In genomic region chr5:9375756-9376155, GRCh38 we compare ENCODE assay signal across 26 cellular contexts.
"Had no signal": no experiment of that assay in that cellular context is flagged by ENCODE, and none has a peak within 500 bp of the region (broad histone marks: within the 10 kb centered on the region; RNA-seq: fewer than 3 reads in every experiment).

No MANE protein-coding gene starts in this region.

- H3K4me1 Mint-ChIP-seq: immature natural killer cell; naive B cell; stimulated activated naive B cell treated with anti-CD40 and anti-IgM and Interleukin-4, amounts not matched to agents 10 μg/mL and 1 μg/mL and 100 μg/mL, for 72 hours had no signal

- H3K9me3 ChIP-seq: left lung, lower lobe of right lung, right atrium auricular region, right lobe of liver, stomach, testis, thyroid gland, transverse colon, upper lobe of right lung had no signal

- H3K27ac ChIP-seq: left lung, lower lobe of right lung, parathyroid adenoma, right atrium auricular region, right lobe of liver, stomach, testis, thyroid gland, transverse colon, upper lobe of right lung had no signal

- H3K36me3 ChIP-seq: left lung, lower lobe of right lung, right atrium auricular region, right lobe of liver, stomach, thyroid gland, upper lobe of right lung had no signal

- DNase-seq: hypothalamus; immature natural killer cell; kidney; left colon; left lung; lower lobe of right lung; mammary epithelial cell; mesenchymal stem cell; naive B cell; nucleus accumbens; right lobe of liver; stimulated activated CD4-positive, alpha-beta T cell treated with anti-CD3 and anti-CD28 coated beads, Interleukin-1b, Interleukin-23, amount 100 ng/mL, for 48 hours; stimulated activated CD4-positive, alpha-beta T cell treated with anti-CD3 and anti-CD28 coated beads, Interleukin-2, amount 100 ng/mL, for 48 hours; stimulated activated CD4-positive, alpha-beta T cell treated with anti-CD3 and anti-CD28 coated beads, Interleukin-4, amount 100 ng/mL, for 4 hours; stimulated activated naive B cell treated with anti-CD40 and anti-IgM and Interleukin-4, amounts not matched to agents 10 μg/mL and 1 μg/mL and 100 μg/mL, for 72 hours; stimulated activated naive CD8-positive, alpha-beta T cell treated with anti-CD3 and anti-CD28 coated beads, Interleukin-15, Interleukin-2, amounts not matched to agents 100 U/mL and 50 U/mL, for 24 hours; stomach; testis; thyroid gland; transverse colon; upper lobe of right lung had no signal

- ATAC-seq: left colon; left lung; lower lobe of right lung; natural killer cell treated with Interleukin-12 subunit alpha and Interleukin-12 subunit beta and Interleukin-15 and Interleukin-18, amount 100 ng/mL, for 72 hours; stimulated activated naive B cell treated with anti-CD40 and anti-IgM and Interleukin-4, amounts not matched to agents 10 μg/mL and 1 μg/mL and 100 μg/mL, for 72 hours; stimulated activated naive CD8-positive, alpha-beta T cell treated with anti-CD3 and anti-CD28 coated beads, Interleukin-15, Interleukin-2, amounts not matched to agents 100 U/mL and 50 U/mL, for 24 hours; upper lobe of right lung had no signal

- H3K4me1 ChIP-seq: left lung, lower lobe of right lung, parathyroid adenoma, testis, thyroid gland, transverse colon, upper lobe of right lung had no signal

- H3K27me3 ChIP-seq: left lung, right atrium auricular region, right lobe of liver, stomach, testis, thyroid gland, transverse colon, upper lobe of right lung had no signal

- H3K27ac Mint-ChIP-seq: immature natural killer cell; natural killer cell treated with Interleukin-12 subunit alpha and Interleukin-12 subunit beta and Interleukin-15 and Interleukin-18, amount 100 ng/mL, for 72 hours; progenitor cell of endocrine pancreas; stimulated activated naive B cell treated with anti-CD40 and anti-IgM and Interleukin-4, amounts not matched to agents 10 μg/mL and 1 μg/mL and 100 μg/mL, for 72 hours had no signal

- H3K4me3 ChIP-seq: left lung, lower lobe of right lung, right atrium auricular region, right lobe of liver, smooth muscle cell, stomach, testis, thyroid gland, transverse colon, upper lobe of right lung had no signal

- H3K4me3 Mint-ChIP-seq: immature natural killer cell; natural killer cell treated with Interleukin-12 subunit alpha and Interleukin-12 subunit beta and Interleukin-15 and Interleukin-18, amount 100 ng/mL, for 72 hours; stimulated activated naive B cell treated with anti-CD40 and anti-IgM and Interleukin-4, amounts not matched to agents 10 μg/mL and 1 μg/mL and 100 μg/mL, for 72 hours had no signal

- H3K27me3 Mint-ChIP-seq: naive B cell; natural killer cell treated with Interleukin-12 subunit alpha and Interleukin-12 subunit beta and Interleukin-15 and Interleukin-18, amount 100 ng/mL, for 72 hours; stimulated activated naive B cell treated with anti-CD40 and anti-IgM and Interleukin-4, amounts not matched to agents 10 μg/mL and 1 μg/mL and 100 μg/mL, for 72 hours had no signal

- H3K36me3 Mint-ChIP-seq: immature natural killer cell; naive B cell; natural killer cell treated with Interleukin-12 subunit alpha and Interleukin-12 subunit beta and Interleukin-15 and Interleukin-18, amount 100 ng/mL, for 72 hours; stimulated activated naive B cell treated with anti-CD40 and anti-IgM and Interleukin-4, amounts not matched to agents 10 μg/mL and 1 μg/mL and 100 μg/mL, for 72 hours had no signal
